ENCODE assay signal across 9 cellular contexts in the genomic region with DNA sequence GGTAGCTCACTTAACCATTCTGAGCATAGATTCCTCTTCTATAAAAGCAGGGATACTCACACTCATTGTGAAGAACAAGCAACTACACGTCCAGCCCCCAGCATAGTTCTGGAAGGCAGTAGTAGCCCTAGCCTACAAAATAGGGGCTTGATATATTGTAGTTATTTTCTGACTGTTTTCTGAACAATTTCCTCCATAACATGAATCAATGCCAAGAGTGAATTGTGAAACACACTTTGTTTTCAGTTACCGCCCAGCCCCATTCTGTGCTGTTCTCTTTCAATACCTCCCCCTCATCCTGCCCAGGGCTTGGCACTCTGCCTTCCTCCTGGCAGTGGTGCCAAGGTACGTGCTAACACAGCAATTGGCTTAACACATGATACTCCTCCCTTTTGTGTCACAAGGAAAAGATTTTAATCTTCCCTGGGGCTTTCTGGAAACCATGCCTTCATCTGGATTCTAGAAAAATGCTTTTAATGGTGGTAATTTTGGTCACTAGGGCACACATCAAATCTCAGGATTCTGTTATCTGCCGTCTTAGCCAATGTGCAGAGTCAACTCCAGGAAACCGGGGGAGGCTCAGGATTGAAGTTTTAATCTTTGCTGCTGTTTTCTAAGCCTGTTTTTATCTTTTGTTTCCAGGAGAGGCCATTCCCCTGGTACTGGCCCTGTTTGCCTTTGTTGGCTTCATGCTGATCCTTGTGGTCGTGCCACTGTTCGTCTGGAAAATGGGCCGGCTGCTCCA. TPM values are rescaled to one million over a fixed set of nuclear protein-coding genes. Genes with fewer than 3 reads are reported as not detected.
DNase-seq lines count a peak whose midpoint lies in the region; ATAC-seq, FAIRE-seq and TF ChIP-seq lines count a peak whose summit lies in the region.
"Had no signal": no experiment of that assay in that cellular context is flagged by ENCODE, and none has a peak within 500 bp of the region (broad histone marks: within the 10 kb centered on the region; RNA-seq: fewer than 3 reads in every experiment).

No MANE protein-coding gene starts in this region.

- no peak for TF ChIP-seq POLR2A in gastroesophageal sphincter (IDR thresholded peaks at IDR 0.05)

- H3K4me1 Mint-ChIP-seq in nephron progenitor cell = peaks cover 8% of the 10 kb centered on the region

- H3K4me3 ChIP-seq in gastroesophageal sphincter (no peak overlapping the region), skeletal muscle satellite cell (ENCODE audit: low read length) (no peak overlapping the region)

- H3K27me3 ChIP-seq in gastroesophageal sphincter = no peaks in the 10 kb centered on the region
- H3K27me3 ChIP-seq in skeletal muscle satellite cell (ENCODE audit: control insufficient read depth, insufficient read depth, low read length) = no peaks in the 10 kb centered on the region

- H3K4me1 ChIP-seq in gastroesophageal sphincter (peaks cover 4 to 21% (median 14%) of the 10 kb centered on the region in 3 donors), skeletal muscle satellite cell (ENCODE audit: control insufficient read depth, insufficient read depth, low read length) (peaks cover 18% of the 10 kb centered on the region)

- no peak overlapping the region for H3K27ac Mint-ChIP-seq in nephron progenitor cell

- FAIRE-seq in GM19239 (lab: Jason Lieb, UNC) = no peak
- FAIRE-seq: islet of Langerhans had no signal

- no peaks in the 10 kb centered on the region for H3K36me3 Mint-ChIP-seq in nephron progenitor cell (ENCODE audit: low read depth)

- peak overlapping the region; percentile 62 to 80 (median 78) for H3K27ac ChIP-seq in gastroesophageal sphincter

- H3K9me3 Mint-ChIP-seq in nephron progenitor cell = no peaks in the 10 kb centered on the region

- H3K27me3 Mint-ChIP-seq in nephron progenitor cell (ENCODE audit: low read depth, poor library complexity) = peaks cover 9% of the 10 kb centered on the region

- ATAC-seq in SK-N-SH treated with all-trans-retinoic acid at 6 μM for 48 hours = peak; percentile 49
- peak; percentile 98 for ATAC-seq in gastroesophageal sphincter
- no peak for ATAC-seq in GM18868 (IDR thresholded peaks at IDR 0.05; ENCODE audit: unreplicated experiment)

- H3K9ac ChIP-seq in skeletal muscle satellite cell (ENCODE audit: low read depth, low read length) = peak overlapping the region; percentile 1

- TF ChIP-seq EP300 in gastroesophageal sphincter (IDR thresholded peaks at IDR 0.05) = no peak

- DNase-seq in HS-5 (ENCODE audit: low read depth) (peak; percentile 77), HuH-7 (ENCODE audit: low spot score) (no peak), GM19239 (ENCODE audit: insufficient read length, low spot score) (no peak), nephron progenitor cell (no peak)

- 21 to 34% methylated on average over 5 to 8 of the region's 8 CpGs for WGBS in gastroesophageal sphincter (ENCODE audit: low coverage in 1 of 2), 2 donors

- H3K9me3 ChIP-seq in gastroesophageal sphincter (no peaks in the 10 kb centered on the region), skeletal muscle satellite cell (replicated peaks; ENCODE audit: low read length) (no peaks in the 10 kb centered on the region)

- H3K36me3 ChIP-seq in gastroesophageal sphincter (no peaks in the 10 kb centered on the region), skeletal muscle satellite cell (ENCODE audit: insufficient read depth, low read length) (no peaks in the 10 kb centered on the region)

- peak overlapping the region; percentile 46 for H3K4me2 ChIP-seq in skeletal muscle satellite cell (ENCODE audit: low read length)

- no peak overlapping the region for H3K4me3 Mint-ChIP-seq in nephron progenitor cell

- TF ChIP-seq CTCF in gastroesophageal sphincter (IDR thresholded peaks at IDR 0.05) (no peak), nephron progenitor cell (IDR thresholded peaks at IDR 0.05) (no peak)

TF ChIP-seq in SK-N-SH treated with all-trans-retinoic acid at 6 μM for 48 hours, 23 proteins besides CTCF, POLR2A, EP300 and RAD21:
- TF ChIP-seq ZNF70 (CRISPR knock-in tag; IDR thresholded peaks at IDR 0.05) = no peak
- no peak for TF ChIP-seq CSDC2 (CRISPR knock-in tag; IDR thresholded peaks at IDR 0.05)
- no peak for TF ChIP-seq BACH2 (CRISPR knock-in tag; IDR thresholded peaks at IDR 0.05; ENCODE audit: borderline replicate concordance)
- no peak for TF ChIP-seq OSR1 (CRISPR knock-in tag; IDR thresholded peaks at IDR 0.05)
- TF ChIP-seq, protein P1, sequence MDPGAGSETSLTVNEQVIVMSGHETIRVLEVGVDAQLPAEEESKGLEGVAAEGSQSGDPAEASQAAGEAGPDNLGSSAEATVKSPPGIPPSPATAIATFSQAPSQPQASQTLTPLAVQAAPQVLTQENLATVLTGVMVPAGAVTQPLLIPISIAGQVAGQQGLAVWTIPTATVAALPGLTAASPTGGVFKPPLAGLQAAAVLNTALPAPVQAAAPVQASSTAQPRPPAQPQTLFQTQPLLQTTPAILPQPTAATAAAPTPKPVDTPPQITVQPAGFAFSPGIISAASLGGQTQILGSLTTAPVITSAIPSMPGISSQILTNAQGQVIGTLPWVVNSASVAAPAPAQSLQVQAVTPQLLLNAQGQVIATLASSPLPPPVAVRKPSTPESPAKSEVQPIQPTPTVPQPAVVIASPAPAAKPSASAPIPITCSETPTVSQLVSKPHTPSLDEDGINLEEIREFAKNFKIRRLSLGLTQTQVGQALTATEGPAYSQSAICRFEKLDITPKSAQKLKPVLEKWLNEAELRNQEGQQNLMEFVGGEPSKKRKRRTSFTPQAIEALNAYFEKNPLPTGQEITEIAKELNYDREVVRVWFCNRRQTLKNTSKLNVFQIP (CRISPR knock-in tag; IDR thresholded peaks at IDR 0.05; ENCODE audit: borderline replicate concordance, low read depth) = no peak
- no peak for TF ChIP-seq ZNF565 (CRISPR knock-in tag; conservative IDR thresholded peaks at IDR 0.05; ENCODE audit: low read depth)
- TF ChIP-seq TCF4 (CRISPR knock-in tag; IDR thresholded peaks at IDR 0.05; ENCODE audit: borderline replicate concordance) = no peak
- TF ChIP-seq RARB (CRISPR knock-in tag; IDR thresholded peaks at IDR 0.05) = no peak
- TF ChIP-seq, protein P2, sequence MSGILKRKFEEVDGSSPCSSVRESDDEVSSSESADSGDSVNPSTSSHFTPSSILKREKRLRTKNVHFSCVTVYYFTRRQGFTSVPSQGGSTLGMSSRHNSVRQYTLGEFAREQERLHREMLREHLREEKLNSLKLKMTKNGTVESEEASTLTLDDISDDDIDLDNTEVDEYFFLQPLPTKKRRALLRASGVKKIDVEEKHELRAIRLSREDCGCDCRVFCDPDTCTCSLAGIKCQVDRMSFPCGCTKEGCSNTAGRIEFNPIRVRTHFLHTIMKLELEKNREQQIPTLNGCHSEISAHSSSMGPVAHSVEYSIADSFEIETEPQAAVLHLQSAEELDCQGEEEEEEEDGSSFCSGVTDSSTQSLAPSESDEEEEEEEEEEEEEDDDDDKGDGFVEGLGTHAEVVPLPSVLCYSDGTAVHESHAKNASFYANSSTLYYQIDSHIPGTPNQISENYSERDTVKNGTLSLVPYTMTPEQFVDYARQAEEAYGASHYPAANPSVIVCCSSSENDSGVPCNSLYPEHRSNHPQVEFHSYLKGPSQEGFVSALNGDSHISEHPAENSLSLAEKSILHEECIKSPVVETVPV (CRISPR knock-in tag; IDR thresholded peaks at IDR 0.05) = no peak
- TF ChIP-seq TOX (CRISPR knock-in tag; IDR thresholded peaks at IDR 0.05; ENCODE audit: borderline replicate concordance) = no peak
- TF ChIP-seq ESRRG (CRISPR knock-in tag; IDR thresholded peaks at IDR 0.05) = no peak

RNA-seq across cellular contexts. Expression of a gene that starts 37.2 kb away (rescaled TPM):
- total RNA-seq in gastroesophageal sphincter = 1 to 10 TPM in 2 of 4 donors, under 1 TPM in 2; 0.62 to 7.3 (median 1.0) TPM
- total RNA-seq in skeletal muscle satellite cell (2012; rRNA removed) = 3.5 and 3.8 TPM in 2 replicates
